In genomic region chr12:72094490-72094889, GRCh38 we compare ENCODE assay signal across 24 cellular contexts.
A peak's percentile ranks its signal among the peaks of the same experiment; 100 is the strongest.
DNase-seq lines count a peak whose midpoint lies in the region; ATAC-seq, FAIRE-seq and TF ChIP-seq lines count a peak whose summit lies in the region.
"Had no signal": no experiment of that assay in that cellular context is flagged by ENCODE, and none has a peak within 500 bp of the region (broad histone marks: within the 10 kb centered on the region; RNA-seq: fewer than 3 reads in every experiment).

No MANE protein-coding gene starts in this region.

- 42 to 50% methylated on average over 2 of the region's 2 CpGs for WGBS in pancreas, 2 donors

- H3K36me3 ChIP-seq in pancreas, result no peaks in the 10 kb centered on the region
- H3K36me3 ChIP-seq: MG63 had no signal

- no peak overlapping the region for H3K27ac Mint-ChIP-seq in activated CD4-positive, alpha-beta memory T cell treated with anti-CD3 and anti-CD28 coated beads, Interleukin-2, amount 10 ng/mL, durations not matched to agents 7 days and 5 days
- H3K27ac Mint-ChIP-seq: CD8-positive, alpha-beta memory T cell; T-helper 1 cell treated with Interleukin-12 subunit alpha and Interleukin-12 subunit beta and Interleukin-4 antibody, amounts not matched to agents 30 μg/mL and 1 μg/mL, for 36 hours had no signal

- peaks cover 6 to 9% (median 7%) of the 10 kb centered on the region in 3 donors for H3K4me1 ChIP-seq in pancreas

- peak; percentile 90 to 95 (median 94) for ATAC-seq in pancreas
- no peak for ATAC-seq in HG03159 (IDR thresholded peaks at IDR 0.05; ENCODE audit: unreplicated experiment)
- ATAC-seq: HCT116 had no signal

- no peaks in the 10 kb centered on the region for H3K9me3 ChIP-seq in pancreas

- no peaks in the 10 kb centered on the region for H3K36me3 Mint-ChIP-seq in activated CD4-positive, alpha-beta memory T cell treated with anti-CD3 and anti-CD28 coated beads, Interleukin-2, amount 10 ng/mL, durations not matched to agents 7 days and 5 days (ENCODE audit: low read depth)
- H3K36me3 Mint-ChIP-seq: CD8-positive, alpha-beta memory T cell had no signal

- H3K9me3 Mint-ChIP-seq in activated CD4-positive, alpha-beta memory T cell treated with anti-CD3 and anti-CD28 coated beads, Interleukin-2, amount 10 ng/mL, durations not matched to agents 7 days and 5 days, result peaks cover 3% of the 10 kb centered on the region

- intact Hi-C loops in pancreas (cut with DNase I), result no loop called here

- no peaks in the 10 kb centered on the region for H3K27me3 ChIP-seq in pancreas
- H3K27me3 ChIP-seq: MG63 had no signal

- H3K4me3 Mint-ChIP-seq in activated CD4-positive, alpha-beta memory T cell treated with anti-CD3 and anti-CD28 coated beads, Interleukin-2, amount 10 ng/mL, durations not matched to agents 7 days and 5 days, result no peak overlapping the region
- H3K4me3 Mint-ChIP-seq: CD8-positive, alpha-beta memory T cell; T-helper 1 cell treated with Interleukin-12 subunit alpha and Interleukin-12 subunit beta and Interleukin-4 antibody, amounts not matched to agents 30 μg/mL and 1 μg/mL, for 36 hours had no signal

- CTCF ChIA-PET in activated CD4-positive, alpha-beta memory T cell treated with anti-CD3 and anti-CD28 coated beads, Interleukin-2, amount 10 ng/mL, durations not matched to agents 7 days and 5 days (lab: Charles Lee), result no interaction called here

- H3K27ac ChIP-seq in angular gyrus (ENCODE audit: low read depth, low read length), result peak overlapping the region; percentile 87
- peak overlapping the region; percentile 35 to 68 (median 48) for H3K27ac ChIP-seq in pancreas
- H3K27ac ChIP-seq: C4-2B had no signal

- H3K27me3 Mint-ChIP-seq in activated CD4-positive, alpha-beta memory T cell treated with anti-CD3 and anti-CD28 coated beads, Interleukin-2, amount 10 ng/mL, durations not matched to agents 7 days and 5 days, result no peaks in the 10 kb centered on the region
- H3K27me3 Mint-ChIP-seq: CD8-positive, alpha-beta memory T cell had no signal

- no peak for FAIRE-seq in pancreas (lab: Jason Lieb, UNC)
- FAIRE-seq: A204.1, GM12891, RCC 7860 had no signal

- no peak for TF ChIP-seq CTCF in pancreas (IDR thresholded peaks at IDR 0.05)
- no peak for TF ChIP-seq CTCF in GM10266 (IDR thresholded peaks at IDR 0.05; ENCODE audit: control insufficient read depth, insufficient read depth, low read depth, missing control alignments)

- no peaks in the 10 kb centered on the region for H3K4me1 Mint-ChIP-seq in activated CD4-positive, alpha-beta memory T cell treated with anti-CD3 and anti-CD28 coated beads, Interleukin-2, amount 10 ng/mL, durations not matched to agents 7 days and 5 days
- H3K4me1 Mint-ChIP-seq: CD8-positive, alpha-beta memory T cell had no signal

- DNase-seq in DMS53 treated with DMSO at 0.1 percent for 48 hours (lab: John Stamatoyannopoulos, UW; ENCODE audit: unreplicated experiment) (peak; percentile 96), NCI-H2029 treated with DMSO at 0.1 percent for 48 hours (lab: John Stamatoyannopoulos, UW) (peak; percentile 48), pancreas (peak; percentile 49 to 76 (median 60)), GM10266 (ENCODE audit: extremely low spot score) (no peak)
- no peak for DNase-seq in activated CD4-positive, alpha-beta memory T cell treated with anti-CD3 and anti-CD28 coated beads, Interleukin-2, amount 10 ng/mL, durations not matched to agents 7 days and 5 days
- DNase-seq: CD8-positive, alpha-beta memory T cell; DMS79 treated with DMSO at 0.1 percent for 48 hours; GOT3; Kasumi-1; MG63; NCI-H1436; NCI-H187 treated with DMSO at 0.1 percent for 48 hours; NCI-H2227 treated with DMSO at 0.1 percent for 48 hours; NCI-H510A; NCI-H748 treated with DMSO at 0.1 percent for 48 hours; OCI-M1 had no signal

- POLR2A ChIA-PET in activated CD4-positive, alpha-beta memory T cell treated with anti-CD3 and anti-CD28 coated beads, Interleukin-2, amount 10 ng/mL, durations not matched to agents 7 days and 5 days (lab: Charles Lee), result no interaction called here

- H3K4me3 ChIP-seq in pancreas, result no peak overlapping the region
- H3K4me3 ChIP-seq: MG63 had no signal

Comparison
In these comparisons a context has a peak if more than half of its experiments do, and no peak if none do; other contexts are left out.
1. DNase-seq: peak in DMS53 treated with DMSO at 0.1 percent for 48 hours (single experiment), NCI-H2029 treated with DMSO at 0.1 percent for 48 hours (single experiment) and pancreas (6 of 6); none in GM10266 (single experiment) and activated CD4-positive, alpha-beta memory T cell treated with anti-CD3 and anti-CD28 coated beads, Interleukin-2, amount 10 ng/mL, durations not matched to agents 7 days and 5 days (single experiment).